ENCODE assay signal across 7 cellular contexts in the genomic region with DNA sequence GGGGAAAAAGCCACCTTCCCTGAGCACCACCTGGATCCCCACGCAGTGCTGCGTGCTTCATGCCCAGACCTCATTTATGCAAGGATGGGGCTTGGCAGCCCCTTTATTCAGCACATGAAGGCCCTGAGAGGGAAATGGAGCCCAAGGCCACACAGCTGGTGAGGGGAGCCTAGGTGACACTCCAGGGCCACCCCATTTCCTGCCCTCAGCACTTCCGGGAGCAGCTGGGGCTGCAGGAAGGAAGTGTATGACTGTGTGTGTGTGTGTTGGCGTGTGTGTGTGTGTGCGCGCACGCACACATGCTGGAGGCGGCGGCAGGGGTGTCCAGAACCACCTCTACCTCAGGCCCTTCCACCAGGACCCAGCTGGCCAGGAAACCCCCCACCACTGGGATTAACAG. TPM values are rescaled to one million over a fixed set of nuclear protein-coding genes. Genes with fewer than 3 reads are reported as not detected.
DNase-seq lines count a peak whose midpoint lies in the region; ATAC-seq lines count a peak whose summit lies in the region.
"Not testable (repeated sequence)": the region's sequence is repeated elsewhere in the genome, so short reads cannot be mapped to it uniquely, and the experiment has no call there.

No MANE protein-coding gene starts in this region.

- H3K27ac Mint-ChIP-seq in activated naive CD4-positive, alpha-beta T cell treated with anti-CD3 and anti-CD28 coated beads for 36 hours, result peak overlapping the region; percentile 89

- CTCF ChIA-PET in activated naive CD4-positive, alpha-beta T cell treated with anti-CD3 and anti-CD28 coated beads for 36 hours (lab: Charles Lee), result interaction anchor here (0.6 to 1.3 kb wide), 2 partner anchors 10 to 118 kb away, joined by 3 read pairs; no protein-coding TSS in a partner anchor

- DNase-seq in LHCN-M2 (ENCODE audit: low read depth), result peak; percentile 26
- DNase-seq in activated CD4-positive, alpha-beta T cell treated with anti-CD3 and anti-CD28 coated beads for 4 hours, result peak; percentile 59 to 71
- DNase-seq in activated naive CD4-positive, alpha-beta T cell treated with anti-CD3 and anti-CD28 coated beads for 36 hours, result peak; percentile 90
- DNase-seq in left colon, result peak; percentile 44 to 56
- peak; percentile 72 to 74 for DNase-seq in stimulated activated CD4-positive, alpha-beta T cell treated with anti-CD3 and anti-CD28 coated beads, Interleukin-2, amount 100 ng/mL, for 24 hours

- ATAC-seq in GM18873 (IDR thresholded peaks at IDR 0.05; ENCODE audit: low FRiP score, unreplicated experiment), result peak; percentile 34
- peak; percentile 50 for ATAC-seq in HG02642 (IDR thresholded peaks at IDR 0.05; ENCODE audit: poor library complexity, unreplicated experiment)
- ATAC-seq in left colon, result peak; percentile 37

- peak overlapping the region; percentile 54 for H3K4me3 Mint-ChIP-seq in activated naive CD4-positive, alpha-beta T cell treated with anti-CD3 and anti-CD28 coated beads for 36 hours

- H3K27me3 Mint-ChIP-seq in activated naive CD4-positive, alpha-beta T cell treated with anti-CD3 and anti-CD28 coated beads for 36 hours (ENCODE audit: low read depth), result not testable (repeated sequence)

- peaks cover 27% of the 10 kb centered on the region for H3K4me1 Mint-ChIP-seq in activated naive CD4-positive, alpha-beta T cell treated with anti-CD3 and anti-CD28 coated beads for 36 hours (ENCODE audit: low read depth)

- intact Hi-C loops in activated naive CD4-positive, alpha-beta T cell treated with anti-CD3 and anti-CD28 coated beads for 36 hours (cut with micrococcal nuclease), result loop anchor here (5.0 kb wide), 1 partner anchor 111 kb away; the partner anchor contains the start of gene MORF4L1
- intact Hi-C loops in left colon (cut with DNase I, micrococcal nuclease), result not testable (repeated sequence)

- H3K36me3 Mint-ChIP-seq in activated naive CD4-positive, alpha-beta T cell treated with anti-CD3 and anti-CD28 coated beads for 36 hours (ENCODE audit: low read depth), result not testable (repeated sequence)

- not testable (repeated sequence) for H3K9me3 Mint-ChIP-seq in activated naive CD4-positive, alpha-beta T cell treated with anti-CD3 and anti-CD28 coated beads for 36 hours

RNA-seq across cellular contexts. Expression of gene ADAMTS7, which starts 49.8 kb away (rescaled TPM):
- total RNA-seq in LHCN-M2 (2014; rRNA removed), result 35.1 and 35.2 TPM in 2 replicates
- polyA plus RNA-seq in LHCN-M2 (2012), result 23.6 TPM
- under 1 TPM; 0.07 to 0.10 TPM for total RNA-seq in activated naive CD4-positive, alpha-beta T cell treated with anti-CD3 and anti-CD28 coated beads for 36 hours
- 1 to 10 TPM in 1 of 2 donors, under 1 TPM in 1; 0.92 to 2.4 TPM for total RNA-seq in left colon

Comparison
In these comparisons a context has a peak if more than half of its experiments do, and no peak if none do; other contexts are left out.
1. Peak in every context shown above with its lines: DNase-seq and ATAC-seq.
2. DNase-seq: peak in every context shown above with its lines; median percentile 90 in activated naive CD4-positive, alpha-beta T cell treated with anti-CD3 and anti-CD28 coated beads for 36 hours; 73 in stimulated activated CD4-positive, alpha-beta T cell treated with anti-CD3 and anti-CD28 coated beads, Interleukin-2, amount 100 ng/mL, for 24 hours; 65 in activated CD4-positive, alpha-beta T cell treated with anti-CD3 and anti-CD28 coated beads for 4 hours; 50 in left colon; 26 in LHCN-M2.
3. RNA of gene ADAMTS7, which starts 49.8 kb away (total RNA-seq): 35.1 to 35.2 TPM in LHCN-M2; 0.92 to 2.4 TPM in left colon and 0.07 to 0.10 TPM in activated naive CD4-positive, alpha-beta T cell treated with anti-CD3 and anti-CD28 coated beads for 36 hours; every median in the first group is over 10 times any median in the second.